8 cellular contexts compared by ENCODE assay signal in the genomic region with DNA sequence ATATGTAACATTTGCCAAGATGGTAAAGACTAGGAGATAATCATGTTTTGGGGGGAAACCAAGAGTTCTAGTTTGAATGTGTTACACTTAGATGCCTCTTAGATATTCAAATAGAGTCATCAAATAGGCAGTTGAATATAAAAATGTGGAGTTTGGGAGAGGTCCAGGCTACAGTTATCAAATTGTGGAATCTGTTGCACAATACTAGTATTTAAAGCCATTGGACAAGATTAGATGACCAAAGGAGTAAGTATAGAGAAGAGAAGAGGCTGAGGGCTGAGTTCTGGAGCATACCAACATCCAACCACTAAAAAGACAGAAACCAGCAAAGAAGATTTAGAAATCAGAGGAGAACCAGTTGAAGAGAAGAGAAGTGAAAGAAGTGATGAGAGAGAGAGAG.
"Had no signal": no experiment of that assay in that cellular context is flagged by ENCODE, and none has a peak within 500 bp of the region (broad histone marks: within the 10 kb centered on the region; RNA-seq: fewer than 3 reads in every experiment).

No MANE protein-coding gene starts in this region.

- H3K9ac ChIP-seq: GM23248 had no signal

- H3K36me3 ChIP-seq: HAP-1 had no signal

- H2AFZ ChIP-seq: GM23248 had no signal

- FAIRE-seq: HTR-8/SVneo had no signal

- ATAC-seq: HCT116 had no signal

- H3K4me1 ChIP-seq: HAP-1 had no signal

- H3K4me3 ChIP-seq: GM23248, HAP-1 had no signal

- H3K27ac ChIP-seq: GM23248 had no signal

- DNase-seq: GM23248, GOT3, H7, HFFc6, KG1 had no signal

- H3K9me3 ChIP-seq: HAP-1 had no signal
